9 cellular contexts compared by ENCODE assay signal in genomic region chr1:59062743-59063142, GRCh38.
DNase-seq lines count a peak whose midpoint lies in the region; ATAC-seq, FAIRE-seq and TF ChIP-seq lines count a peak whose summit lies in the region.
"Had no signal": no experiment of that assay in that cellular context is flagged by ENCODE, and none has a peak within 500 bp of the region (broad histone marks: within the 10 kb centered on the region; RNA-seq: fewer than 3 reads in every experiment).

No MANE protein-coding gene starts in this region.

- H3K4me1 ChIP-seq in HUES48 (ENCODE audit: control insufficient read depth, insufficient read depth, low read length) (peaks cover 55% of the 10 kb centered on the region), heart right ventricle (peaks cover 0 to 30% (median 22%) of the 10 kb centered on the region in 9 donors), small intestine (ENCODE audit: control insufficient read depth in 2 of 2, insufficient read depth in 1 of 2, low read depth in 1 of 2, low read length in 1 of 2) (peaks cover 0 to 3% of the 10 kb centered on the region in 2 donors)

- H3K9me3 Mint-ChIP-seq in activated naive CD8-positive, alpha-beta T cell treated with anti-CD3 and anti-CD28 coated beads for 36 hours: no peaks in the 10 kb centered on the region

- no peak for DNase-seq in activated naive CD8-positive, alpha-beta T cell treated with anti-CD3 and anti-CD28 coated beads for 36 hours
- DNase-seq in heart right ventricle (no peak), small intestine (peak; percentile 61), activated gamma-delta T cell treated with Interleukin-2 at 50 U/mL for 16 hours (no peak), posterior vena cava (ENCODE audit: low spot score) (no peak)
- DNase-seq: NCI-H748 treated with DMSO at 0.1 percent for 48 hours had no signal

- H3K27ac Mint-ChIP-seq in activated naive CD8-positive, alpha-beta T cell treated with anti-CD3 and anti-CD28 coated beads for 36 hours: peak overlapping the region; percentile 26

- H3K4me3 ChIP-seq in HUES48 (ENCODE audit: low read depth, low read length) (no peak overlapping the region), heart right ventricle (peak overlapping the region in 3 of 10 donors; percentile 43 to 48 (median 46)), small intestine (ENCODE audit: low read depth in 1 of 2, low read length in 2 of 2) (no peak overlapping the region)

- H3K9ac ChIP-seq in HUES48 (ENCODE audit: low read depth, low read length): no peak overlapping the region

- ATAC-seq in heart right ventricle (peak in 7 of 8 donors; percentile 23 to 65 (median 46)), GM21723 (IDR thresholded peaks at IDR 0.05; ENCODE audit: unreplicated experiment) (no peak), HG03196 (IDR thresholded peaks at IDR 0.05; ENCODE audit: unreplicated experiment) (no peak)

- H3K27ac ChIP-seq in HUES48 (ENCODE audit: low read depth, low read length): peak overlapping the region; percentile 82
- H3K27ac ChIP-seq in heart right ventricle: peak overlapping the region in 8 of 10 donors; percentile 61 to 94 (median 80)
- H3K27ac ChIP-seq in small intestine (ENCODE audit: low read depth in 1 of 2, low read length in 1 of 2): peak overlapping the region in 1 of 2 donors; percentile 55

- 34 to 39% methylated on average over 5 of the region's 5 CpGs for WGBS in heart right ventricle, 2 donors
- 36 to 45% (median 45%) methylated on average over 5 of the region's 5 CpGs for WGBS in small intestine, 3 donors

- no peak for FAIRE-seq in small intestine (lab: Jason Lieb, UNC)

- H3K9me3 ChIP-seq in HUES48 (ENCODE audit: control insufficient read depth, insufficient read depth, low read length) (no peaks in the 10 kb centered on the region), heart right ventricle (no peaks in the 10 kb centered on the region), small intestine (ENCODE audit: control insufficient read depth, low read depth) (no peaks in the 10 kb centered on the region)

- intact Hi-C loops in heart right ventricle (cut with DNase I) (loop anchor here in 3 of 10 donors (5.0 to 10.0 kb wide), 5 partner anchors 80 to 632 kb away; partner anchors contain the start of gene JUN (in 2 of the 3)), posterior vena cava (cut with DNase I) (no loop called here)

- H3K4me3 Mint-ChIP-seq in activated naive CD8-positive, alpha-beta T cell treated with anti-CD3 and anti-CD28 coated beads for 36 hours: no peak overlapping the region

- H3K36me3 ChIP-seq in HUES48 (ENCODE audit: control insufficient read depth, insufficient read depth, low read length) (no peaks in the 10 kb centered on the region), heart right ventricle (no peaks in the 10 kb centered on the region), small intestine (ENCODE audit: control insufficient read depth in 2 of 2, insufficient read depth in 2 of 2, low read length in 2 of 2) (no peaks in the 10 kb centered on the region)

- H3K36me3 Mint-ChIP-seq in activated naive CD8-positive, alpha-beta T cell treated with anti-CD3 and anti-CD28 coated beads for 36 hours: peaks cover 2% of the 10 kb centered on the region

- H3K27me3 ChIP-seq in HUES48 (ENCODE audit: control insufficient read depth, insufficient read depth, low read length): no peaks in the 10 kb centered on the region
- H3K27me3 ChIP-seq in heart right ventricle: no peaks in the 10 kb centered on the region
- H3K27me3 ChIP-seq in small intestine (ENCODE audit: control insufficient read depth in 2 of 2, insufficient read depth in 2 of 2, low read length in 2 of 2): no peaks in the 10 kb centered on the region

- no peak for TF ChIP-seq CTCF in heart right ventricle (IDR thresholded peaks at IDR 0.05)

- peaks cover 31% of the 10 kb centered on the region for H3K4me1 Mint-ChIP-seq in activated naive CD8-positive, alpha-beta T cell treated with anti-CD3 and anti-CD28 coated beads for 36 hours

- H3K27me3 Mint-ChIP-seq in activated naive CD8-positive, alpha-beta T cell treated with anti-CD3 and anti-CD28 coated beads for 36 hours: no peaks in the 10 kb centered on the region

Comparison
In these comparisons a context has a peak if more than half of its experiments do, and no peak if none do; other contexts are left out.
1. ATAC-seq: peak in heart right ventricle (7 of 8); none in GM21723 (single experiment) and HG03196 (single experiment).